1 cellular context compared by ENCODE assay signal in the genomic region with DNA sequence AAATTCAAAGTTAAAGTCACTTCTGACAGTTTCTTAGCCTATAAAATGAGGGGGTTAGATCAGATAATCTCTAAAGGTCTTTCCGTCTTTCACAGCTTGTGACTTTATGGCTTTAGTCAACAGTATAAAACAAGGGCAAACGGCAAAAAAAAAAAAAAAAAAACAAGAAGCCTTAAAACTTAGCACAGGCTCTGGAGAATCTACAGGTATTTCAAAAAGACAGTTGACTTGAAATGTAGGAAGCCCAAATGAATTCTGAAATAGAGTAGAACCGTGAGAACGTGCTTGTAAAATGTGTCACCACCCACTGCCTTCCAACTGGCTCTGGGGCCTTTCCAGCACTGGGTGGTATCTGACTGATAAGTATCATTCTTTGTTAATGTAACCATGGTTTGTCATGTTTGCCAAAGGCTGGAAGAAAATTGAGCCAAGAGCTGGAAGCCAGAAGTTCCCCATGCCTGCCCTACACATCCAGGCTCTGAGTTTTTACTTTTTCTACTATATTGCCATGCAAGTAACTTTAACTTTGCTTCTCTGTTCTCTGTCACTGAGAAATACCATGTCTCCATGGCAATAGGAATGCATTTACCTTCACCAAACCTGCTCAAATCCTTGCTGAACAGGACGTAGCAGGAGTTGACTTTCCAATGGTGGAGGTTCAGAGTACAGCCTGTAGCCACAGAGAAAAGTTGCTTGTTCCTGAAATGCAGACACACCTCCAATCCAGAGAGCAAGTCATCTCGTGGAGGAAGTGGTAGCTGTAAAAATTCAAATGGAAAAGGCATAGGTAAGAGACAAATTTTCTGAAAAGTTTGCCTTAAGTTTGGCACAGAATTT.
TF ChIP-seq lines count a peak whose summit lies in the region.

No MANE protein-coding gene starts in this region.

TF ChIP-seq in HepG2, 621 proteins besides CTCF, POLR2A, EP300 and RAD21:
- TF ChIP-seq NR2F1 (CRISPR knock-in tag; IDR thresholded peaks at IDR 0.05) = no peak
- TF ChIP-seq, protein P1, sequence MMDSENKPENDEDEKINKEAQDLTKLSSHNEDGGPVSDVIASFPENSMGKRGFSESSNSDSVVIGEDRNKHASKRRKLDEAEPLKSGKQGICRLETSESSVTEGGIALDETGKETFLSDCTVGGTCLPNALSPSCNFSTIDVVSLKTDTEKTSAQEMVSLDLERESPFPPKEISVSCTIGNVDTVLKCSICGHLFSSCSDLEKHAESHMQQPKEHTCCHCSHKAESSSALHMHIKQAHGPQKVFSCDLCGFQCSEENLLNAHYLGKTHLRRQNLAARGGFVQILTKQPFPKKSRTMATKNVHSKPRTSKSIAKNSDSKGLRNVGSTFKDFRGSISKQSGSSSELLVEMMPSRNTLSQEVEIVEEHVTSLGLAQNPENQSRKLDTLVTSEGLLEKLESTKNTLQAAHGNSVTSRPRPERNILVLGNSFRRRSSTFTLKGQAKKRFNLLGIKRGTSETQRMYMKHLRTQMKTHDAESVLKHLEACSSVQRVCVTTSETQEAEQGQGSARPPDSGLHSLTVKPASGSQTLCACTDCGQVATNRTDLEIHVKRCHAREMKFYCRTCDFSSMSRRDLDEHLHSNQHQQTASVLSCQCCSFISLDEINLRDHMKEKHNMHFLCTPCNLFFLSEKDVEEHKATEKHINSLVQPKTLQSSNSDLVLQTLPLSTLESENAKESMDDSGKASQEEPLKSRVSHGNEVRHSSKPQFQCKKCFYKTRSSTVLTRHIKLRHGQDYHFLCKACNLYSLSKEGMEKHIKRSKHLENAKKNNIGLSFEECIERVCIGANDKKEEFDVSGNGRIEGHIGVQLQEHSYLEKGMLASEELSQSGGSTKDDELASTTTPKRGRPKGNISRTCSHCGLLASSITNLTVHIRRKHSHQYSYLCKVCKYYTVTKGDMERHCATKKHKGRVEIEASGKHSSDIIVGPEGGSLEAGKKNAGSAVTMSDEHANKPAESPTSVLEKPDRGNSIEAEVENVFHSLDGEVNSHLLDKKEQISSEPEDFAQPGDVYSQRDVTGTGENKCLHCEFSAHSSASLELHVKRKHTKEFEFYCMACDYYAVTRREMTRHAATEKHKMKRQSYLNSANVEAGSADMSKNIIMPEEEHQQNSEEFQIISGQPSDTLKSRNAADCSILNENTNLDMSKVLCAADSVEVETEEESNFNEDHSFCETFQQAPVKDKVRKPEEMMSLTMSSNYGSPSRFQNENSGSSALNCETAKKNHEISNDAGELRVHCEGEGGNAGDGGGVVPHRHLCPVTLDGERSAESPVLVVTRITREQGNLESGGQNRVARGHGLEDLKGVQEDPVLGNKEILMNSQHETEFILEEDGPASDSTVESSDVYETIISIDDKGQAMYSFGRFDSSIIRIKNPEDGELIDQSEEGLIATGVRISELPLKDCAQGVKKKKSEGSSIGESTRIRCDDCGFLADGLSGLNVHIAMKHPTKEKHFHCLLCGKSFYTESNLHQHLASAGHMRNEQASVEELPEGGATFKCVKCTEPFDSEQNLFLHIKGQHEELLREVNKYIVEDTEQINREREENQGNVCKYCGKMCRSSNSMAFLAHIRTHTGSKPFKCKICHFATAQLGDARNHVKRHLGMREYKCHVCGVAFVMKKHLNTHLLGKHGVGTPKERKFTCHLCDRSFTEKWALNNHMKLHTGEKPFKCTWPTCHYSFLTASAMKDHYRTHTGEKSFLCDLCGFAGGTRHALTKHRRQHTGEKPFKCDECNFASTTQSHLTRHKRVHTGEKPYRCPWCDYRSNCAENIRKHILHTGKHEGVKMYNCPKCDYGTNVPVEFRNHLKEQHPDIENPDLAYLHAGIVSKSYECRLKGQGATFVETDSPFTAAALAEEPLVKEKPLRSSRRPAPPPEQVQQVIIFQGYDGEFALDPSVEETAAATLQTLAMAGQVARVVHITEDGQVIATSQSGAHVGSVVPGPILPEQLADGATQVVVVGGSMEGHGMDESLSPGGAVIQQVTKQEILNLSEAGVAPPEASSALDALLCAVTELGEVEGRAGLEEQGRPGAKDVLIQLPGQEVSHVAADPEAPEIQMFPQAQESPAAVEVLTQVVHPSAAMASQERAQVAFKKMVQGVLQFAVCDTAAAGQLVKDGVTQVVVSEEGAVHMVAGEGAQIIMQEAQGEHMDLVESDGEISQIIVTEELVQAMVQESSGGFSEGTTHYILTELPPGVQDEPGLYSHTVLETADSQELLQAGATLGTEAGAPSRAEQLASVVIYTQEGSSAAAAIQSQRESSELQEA (CRISPR knock-in tag; IDR thresholded peaks at IDR 0.05; ENCODE audit: not compliant biosample characterization) = no peak
